ENCODE assay signal across 8 cellular contexts in genomic region chr1:36223996-36224536, GRCh38. TPM values are rescaled to one million over a fixed set of nuclear protein-coding genes. Genes with fewer than 3 reads are reported as not detected.
DNase-seq lines count a peak whose midpoint lies in the region; ATAC-seq and TF ChIP-seq lines count a peak whose summit lies in the region.

Gene THRAP3 (plus strand): TSS chr1:36224443. CDS start chr1:36282564, 58,121 bp downstream.

- TF ChIP-seq CTCF in C4-2B (conservative IDR thresholded peaks at IDR 0.05), result no peak
- no peak for TF ChIP-seq CTCF in left lung (IDR thresholded peaks at IDR 0.05)

- H3K4me1 Mint-ChIP-seq in dendritic cell treated with granulocyte-macrophage colony-stimulating factor and Interleukin-4, amounts not matched to agents 40 ng/mL and 50 ng/mL, for 4 days (ENCODE audit: low read depth), result peaks cover 34% of the 10 kb centered on the region

- H3K27ac Mint-ChIP-seq in dendritic cell treated with granulocyte-macrophage colony-stimulating factor and Interleukin-4, amounts not matched to agents 40 ng/mL and 50 ng/mL, for 4 days, result peak within 1 kb of the TSS; percentile 99

- no peaks in the 10 kb centered on the region for H3K27me3 ChIP-seq in left lung

- H3K27ac ChIP-seq in C4-2B, result peak within 1 kb of the TSS; percentile 92
- H3K27ac ChIP-seq in left lung, result peak within 1 kb of the TSS; percentile 97 to 98

- H3K4me3 Mint-ChIP-seq in dendritic cell treated with granulocyte-macrophage colony-stimulating factor and Interleukin-4, amounts not matched to agents 40 ng/mL and 50 ng/mL, for 4 days, result peak within 1 kb of the TSS; percentile 98

- H3K9me3 Mint-ChIP-seq in dendritic cell treated with granulocyte-macrophage colony-stimulating factor and Interleukin-4, amounts not matched to agents 40 ng/mL and 50 ng/mL, for 4 days, result no peaks in the 10 kb centered on the region

- no peaks in the 10 kb centered on the region for H3K9me3 ChIP-seq in left lung

- peaks cover 50% of the 10 kb centered on the region for H3K36me3 Mint-ChIP-seq in dendritic cell treated with granulocyte-macrophage colony-stimulating factor and Interleukin-4, amounts not matched to agents 40 ng/mL and 50 ng/mL, for 4 days (ENCODE audit: low read depth)

- no peaks in the 10 kb centered on the region for H3K27me3 Mint-ChIP-seq in dendritic cell treated with granulocyte-macrophage colony-stimulating factor and Interleukin-4, amounts not matched to agents 40 ng/mL and 50 ng/mL, for 4 days

- peaks cover 17 to 53% of the 10 kb centered on the region in 2 donors for H3K4me1 ChIP-seq in left lung

- intact Hi-C loops in dendritic cell treated with granulocyte-macrophage colony-stimulating factor and Interleukin-4, amounts not matched to agents 40 ng/mL and 50 ng/mL, for 4 days (cut with micrococcal nuclease), result loop anchor here (1.0 to 5.0 kb wide), 3 partner anchors 21 to 75 kb away; partner anchors contain the start of gene TRAPPC3
- intact Hi-C loops in left lung (cut with DNase I), result no loop called here

- peak; percentile 100 for DNase-seq in NCI-H774 (lab: John Stamatoyannopoulos, UW)
- DNase-seq in activated CD4-positive, alpha-beta T cell treated with anti-CD3 and anti-CD28 coated beads, Interleukin-2, amount 50 U/mL, for 4 hours, result peak; percentile 99
- DNase-seq in left lung, result peak; percentile 99 to 100
- peak; percentile 99 for DNase-seq in stimulated activated CD4-positive, alpha-beta T cell treated with anti-CD3 and anti-CD28 coated beads, Interleukin-2, amount 100 ng/mL, for 48 hours

- ATAC-seq in GM19395 (IDR thresholded peaks at IDR 0.05; ENCODE audit: unreplicated experiment) (peak; percentile 91), HG03565 (IDR thresholded peaks at IDR 0.05; ENCODE audit: unreplicated experiment) (peak; percentile 82), left lung (peak; percentile 97)

- peaks cover 0 to 24% of the 10 kb centered on the region in 2 donors for H3K36me3 ChIP-seq in left lung

- peak within 1 kb of the TSS; percentile 79 to 97 for H3K4me3 ChIP-seq in left lung

RNA-seq across cellular contexts. Expression of gene THRAP3, which starts in this region (rescaled TPM):
- total RNA-seq in left lung, result 10 to 100 TPM; 86.2 to 93.0 TPM

Comparison
In these comparisons a context has a peak if more than half of its experiments do, and no peak if none do; other contexts are left out.
1. Peak in every context shown above with its lines: DNase-seq, ATAC-seq, H3K4me3 ChIP-seq and H3K27ac ChIP-seq.